Comparison of ENCODE assay signal across 10 cellular contexts in genomic region chr13:41995946-41996345, GRCh38. TPM values are rescaled to one million over a fixed set of nuclear protein-coding genes. Genes with fewer than 3 reads are reported as not detected.
A peak's percentile ranks its signal among the peaks of the same experiment; 100 is the strongest.
DNase-seq lines count a peak whose midpoint lies in the region; ATAC-seq and TF ChIP-seq lines count a peak whose summit lies in the region.
"Had no signal": no experiment of that assay in that cellular context is flagged by ENCODE, and none has a peak within 500 bp of the region (broad histone marks: within the 10 kb centered on the region; RNA-seq: fewer than 3 reads in every experiment).

No MANE protein-coding gene starts in this region.

- H3K27ac ChIP-seq in caudate nucleus (ENCODE audit: low read depth, low read length): no peak overlapping the region

- peak; percentile 29 for DNase-seq in stimulated activated CD4-positive, alpha-beta T cell treated with anti-CD3 and anti-CD28 coated beads, Interleukin-1b, Interleukin-23, amount 100 ng/mL, for 48 hours
- DNase-seq in stimulated activated CD4-positive, alpha-beta T cell treated with anti-CD3 and anti-CD28 coated beads, Interleukin-4, amount 100 ng/mL, for 4 hours: no peak
- peak; percentile 55 for DNase-seq in RPMI7951 (ENCODE audit: low read depth)
- DNase-seq in fibroblast of the aortic adventitia (ENCODE audit: low read depth): peak; percentile 58
- no peak for DNase-seq in caudate nucleus (lab: John Stamatoyannopoulos, UW)
- no peak for DNase-seq in chondrocyte (ENCODE audit: low spot score)
- DNase-seq: Caco-2, NCI-H1436 had no signal

- H3K36me3 Mint-ChIP-seq in chondrocyte (ENCODE audit: low read depth): no peaks in the 10 kb centered on the region

- H3K27me3 Mint-ChIP-seq in chondrocyte (ENCODE audit: low read depth): no peaks in the 10 kb centered on the region

- H3K4me1 Mint-ChIP-seq in chondrocyte (ENCODE audit: low read depth): peaks cover 3% of the 10 kb centered on the region

- TF ChIP-seq CTCF in fibroblast of the aortic adventitia (IDR thresholded peaks at IDR 0.05; ENCODE audit: insufficient read depth, low read length) (no peak), chondrocyte (IDR thresholded peaks at IDR 0.05) (no peak)

- ATAC-seq in HG03460 (IDR thresholded peaks at IDR 0.05; ENCODE audit: unreplicated experiment) (no peak), HG03135 (IDR thresholded peaks at IDR 0.05; ENCODE audit: unreplicated experiment) (no peak)

- no peak overlapping the region for H3K4me3 ChIP-seq in fibroblast of the aortic adventitia (ENCODE audit: low read depth, low read length)

- H3K4me3 Mint-ChIP-seq in chondrocyte (ENCODE audit: unreplicated experiment): no peak overlapping the region

- H3K27ac Mint-ChIP-seq in chondrocyte (ENCODE audit: unreplicated experiment): no peak overlapping the region

- no peaks in the 10 kb centered on the region for H3K9me3 Mint-ChIP-seq in chondrocyte (ENCODE audit: low read depth)

RNA-seq across cellular contexts. Expression of gene VWA8, which starts 35.0 kb away (rescaled TPM):
- total RNA-seq in RPMI7951 (2014; rRNA removed; shearing (Covaris generic)): 5.7 and 8.5 TPM in 2 replicates
- total RNA-seq in fibroblast of the aortic adventitia (ENCODE audit: low replicate concordance) (27.2 and 28.5 TPM in 2 replicates), chondrocyte (11.1 to 15.1 TPM (median 12.2 TPM) in 3 replicates)

RNA-seq across cellular contexts. Expression of gene DGKH, which starts 52.5 kb away (rescaled TPM):
- 3.6 and 4.4 TPM in 2 replicates for total RNA-seq in RPMI7951 (2014; rRNA removed; shearing (Covaris generic))
- total RNA-seq in fibroblast of the aortic adventitia (ENCODE audit: low replicate concordance) (17.1 and 26.3 TPM in 2 replicates), chondrocyte (10.9 to 14.7 TPM (median 14.0 TPM) in 3 replicates)

Comparison
In these comparisons a context has a peak if more than half of its experiments do, and no peak if none do; other contexts are left out.
1. DNase-seq: peak in stimulated activated CD4-positive, alpha-beta T cell treated with anti-CD3 and anti-CD28 coated beads, Interleukin-1b, Interleukin-23, amount 100 ng/mL, for 48 hours (single experiment), RPMI7951 (single experiment) and fibroblast of the aortic adventitia (single experiment); none in stimulated activated CD4-positive, alpha-beta T cell treated with anti-CD3 and anti-CD28 coated beads, Interleukin-4, amount 100 ng/mL, for 4 hours (0 of 2), caudate nucleus (0 of 61) and chondrocyte (single experiment).